ENCODE assay signal across 21 cellular contexts in the genomic region with DNA sequence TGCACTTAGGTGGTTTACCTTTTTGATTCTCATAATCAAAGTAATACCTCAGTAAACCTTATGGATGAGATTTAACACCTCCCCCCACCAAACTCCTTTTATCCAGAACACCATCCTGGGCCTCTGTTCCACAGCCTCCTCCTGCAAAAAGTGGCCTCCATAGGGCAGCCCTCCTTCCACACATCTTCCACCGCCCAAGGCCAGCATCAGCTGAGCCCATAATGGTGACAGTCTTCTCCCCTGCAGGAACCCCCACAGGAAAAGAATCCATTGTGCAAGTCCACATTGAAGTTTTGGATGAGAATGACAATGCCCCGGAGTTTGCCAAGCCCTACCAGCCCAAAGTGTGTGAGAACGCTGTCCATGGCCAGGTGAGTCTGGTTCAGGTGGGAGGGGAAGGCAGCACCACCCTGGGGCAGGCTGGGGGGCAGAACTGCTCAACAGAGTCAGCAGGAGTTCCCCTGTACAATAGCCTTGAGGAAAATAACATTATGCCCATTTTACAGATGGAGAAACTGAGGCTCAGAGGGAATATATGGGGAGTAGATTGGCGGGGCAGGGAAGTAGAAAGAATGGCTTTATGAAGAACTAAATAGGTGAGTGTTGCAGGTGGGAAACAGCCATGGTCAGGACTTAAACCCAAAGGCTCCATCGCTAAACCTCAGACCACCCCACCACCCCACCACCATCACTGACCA. TPM values are rescaled to one million over a fixed set of nuclear protein-coding genes. Genes with fewer than 3 reads are reported as not detected.
"Had no signal": no experiment of that assay in that cellular context is flagged by ENCODE, and none has a peak within 500 bp of the region (broad histone marks: within the 10 kb centered on the region; RNA-seq: fewer than 3 reads in every experiment).

No MANE protein-coding gene starts in this region.

- DNase-seq: Karpas-422, KG1, MG63, NCI-H1092, NCI-H1105 treated with DMSO at 0.1 percent for 48 hours, NCI-H1417 treated with DMSO at 0.1 percent for 48 hours, NCI-H146, NCI-H1694 treated with DMSO at 0.1 percent for 48 hours, NCI-H1930, NCI-H2107, NCI-H226, NCI-H446, NCI-H510A, NCI-H524 treated with DMSO at 0.1 percent for 48 hours, NCI-H774, RPMI8226, SHP77, SK-N-SH had no signal

- H3K9me3 ChIP-seq: MG63, SK-N-SH had no signal

- H3K27ac ChIP-seq: HL-60 had no signal

- H3K4me3 ChIP-seq: MG63 had no signal

- H3K9ac ChIP-seq: SK-N-SH had no signal

- FAIRE-seq: RCC 7860 had no signal

- H3K4me2 ChIP-seq: SK-N-SH had no signal

- H3K27me3 ChIP-seq: MG63 had no signal

- H3K36me3 ChIP-seq: MG63 had no signal

RNA-seq across cellular contexts. Expression of a gene that starts 29.2 kb away (rescaled TPM):
- total RNA-seq: SK-MEL-5 had no signal

RNA-seq across cellular contexts. Expression of a gene that starts 31.4 kb away (rescaled TPM):
- total RNA-seq: SK-MEL-5 had no signal
- polyA plus RNA-seq: SK-N-SH had no signal
